In genomic region chr20:59163641-59164530, GRCh38 we compare ENCODE assay signal across 11 cellular contexts. TPM values are rescaled to one million over a fixed set of nuclear protein-coding genes. Genes with fewer than 3 reads are reported as not detected.
DNase-seq lines count a peak whose midpoint lies in the region; ATAC-seq and TF ChIP-seq lines count a peak whose summit lies in the region.
"Had no signal": no experiment of that assay in that cellular context is flagged by ENCODE, and none has a peak within 500 bp of the region (broad histone marks: within the 10 kb centered on the region; RNA-seq: fewer than 3 reads in every experiment).

Gene ZNF831, plus strand, starts transcription at chr20:59163821. Its CDS starts 27,199 bp downstream, at chr20:59191020.

- peak within 1 kb of the TSS in 3 of 7 experiments; percentile 2 to 21 (median 17) for H3K4me3 ChIP-seq in skin epidermis
- H3K4me3 ChIP-seq in gastroesophageal sphincter = no peak within 1 kb of the TSS

- no peak within 1 kb of the TSS for H2BK20ac ChIP-seq in H9 (ENCODE audit: low read depth, low read length, poor library complexity, severe bottlenecking)

- ATAC-seq in GM18505 (IDR thresholded peaks at IDR 0.05; ENCODE audit: unreplicated experiment) (no peak), HG03159 (IDR thresholded peaks at IDR 0.05; ENCODE audit: unreplicated experiment) (peak; percentile 49), HG03039 (IDR thresholded peaks at IDR 0.05; ENCODE audit: unreplicated experiment) (no peak), gastroesophageal sphincter (no peak), HG03442 (IDR thresholded peaks at IDR 0.05; ENCODE audit: unreplicated experiment) (no peak)

- intact Hi-C loops in activated CD4-positive, alpha-beta memory T cell treated with anti-CD3 and anti-CD28 coated beads for 36 hours (cut with micrococcal nuclease) = loop anchor here (2.0 to 10.0 kb wide), 5 partner anchors 43 to 1769 kb away; partner anchors contain the start of genes PRELID3B and RBM38

- no peak within 1 kb of the TSS for H2BK15ac ChIP-seq in H9 (ENCODE audit: low read depth, low read length)

- H3K4me1 Mint-ChIP-seq in activated CD4-positive, alpha-beta memory T cell treated with anti-CD3 and anti-CD28 coated beads for 36 hours (ENCODE audit: low read depth) = peaks cover 78% of the 10 kb centered on the region
- H3K4me1 Mint-ChIP-seq in H9 = no peaks in the 10 kb centered on the region

- no peak within 1 kb of the TSS for H3K4me2 ChIP-seq in H9 (ENCODE audit: insufficient read depth, insufficient read length, low read length)

- H3K4ac ChIP-seq in H9 (ENCODE audit: low read depth, low read length) = no peak within 1 kb of the TSS

- H4K5ac ChIP-seq in H9 (ENCODE audit: insufficient read length, low read depth, low read length) = no peak within 1 kb of the TSS

- no peaks in the 10 kb centered on the region for H3K4me1 ChIP-seq in H9 (ENCODE audit: insufficient read depth, low read length)
- H3K4me1 ChIP-seq in gastroesophageal sphincter = no peaks in the 10 kb centered on the region

- H3K27ac ChIP-seq in skin epidermis (peak within 1 kb of the TSS in 17 of 21 experiments; percentile 15 to 93 (median 70)), H9 (ENCODE audit: insufficient read length, low read depth, low read length) (no peak within 1 kb of the TSS), gastroesophageal sphincter (no peak within 1 kb of the TSS)

- H2BK12ac ChIP-seq in H9 (ENCODE audit: insufficient read length, low read depth, low read length) = no peak within 1 kb of the TSS

- no peak within 1 kb of the TSS for H3K18ac ChIP-seq in H9 (ENCODE audit: insufficient read length, low read depth, low read length)

- H3K23me2 ChIP-seq in H9 (ENCODE audit: insufficient read length, low read depth, low read length, poor library complexity, severe bottlenecking) = no peaks in the 10 kb centered on the region

- peak within 1 kb of the TSS; percentile 83 for H3K4me3 Mint-ChIP-seq in activated CD4-positive, alpha-beta memory T cell treated with anti-CD3 and anti-CD28 coated beads for 36 hours
- no peak within 1 kb of the TSS for H3K4me3 Mint-ChIP-seq in H9

- no CpG with 5 or more reads among the region's 10 CpGs for WGBS in H9 (ENCODE audit: extremely low coverage, insufficient read length, low lambda C conversion rate)
- 69 to 74% methylated on average over 6 to 8 of the region's 10 CpGs for WGBS in gastroesophageal sphincter (ENCODE audit: low coverage in 1 of 2), 2 donors

- H4K91ac ChIP-seq in H9 (ENCODE audit: insufficient read length, low read depth, low read length) = no peak within 1 kb of the TSS

- no peaks in the 10 kb centered on the region for H3K9me3 Mint-ChIP-seq in activated CD4-positive, alpha-beta memory T cell treated with anti-CD3 and anti-CD28 coated beads for 36 hours
- no peaks in the 10 kb centered on the region for H3K9me3 Mint-ChIP-seq in H9

- H4K20me1 ChIP-seq in H9 (ENCODE audit: control insufficient read depth, insufficient read depth, insufficient read length) = no peaks in the 10 kb centered on the region

- peaks cover 7% of the 10 kb centered on the region for H3K36me3 Mint-ChIP-seq in activated CD4-positive, alpha-beta memory T cell treated with anti-CD3 and anti-CD28 coated beads for 36 hours
- no peaks in the 10 kb centered on the region; a peak in 1 of 7 replicates for H3K36me3 Mint-ChIP-seq in H9 (ENCODE audit: insufficient read depth in 1 of 3, low read depth in 3 of 3)

- no peak within 1 kb of the TSS for H3K23ac ChIP-seq in H9 (ENCODE audit: insufficient read length, low read depth, low read length)

- POLR2A ChIA-PET in activated CD4-positive, alpha-beta memory T cell treated with anti-CD3 and anti-CD28 coated beads for 36 hours (lab: Charles Lee) = interaction anchor here (0.6 to 3.4 kb wide), 11 partner anchors 9 to 1771 kb away, joined by 3 to 97 read pairs (median 5); partner anchors contain the start of gene ATP5F1E

- no peak within 1 kb of the TSS for H3K14ac ChIP-seq in H9 (ENCODE audit: insufficient read depth, low read length)

- no peak within 1 kb of the TSS for H4K8ac ChIP-seq in H9 (replicated peaks; ENCODE audit: insufficient read length, low read depth, low read length)

- no peaks in the 10 kb centered on the region for H3K9me3 ChIP-seq in H9 (ENCODE audit: control insufficient read depth, low read depth, low read length)
- H3K9me3 ChIP-seq in gastroesophageal sphincter = peaks cover 0 to 5% (median 0%) of the 10 kb centered on the region in 3 donors

- H2AK5ac ChIP-seq in H9 (ENCODE audit: insufficient read length, low read length) = no peak within 1 kb of the TSS

- H3K9ac ChIP-seq in H9 (ENCODE audit: extremely low read depth, insufficient read length, low read length) = no peak within 1 kb of the TSS

- no peaks in the 10 kb centered on the region for H3K27me3 Mint-ChIP-seq in activated CD4-positive, alpha-beta memory T cell treated with anti-CD3 and anti-CD28 coated beads for 36 hours
- H3K27me3 Mint-ChIP-seq in H9 (ENCODE audit: low read depth) = peaks cover 19% of the 10 kb centered on the region

- H2AFZ ChIP-seq in H9 (ENCODE audit: low read length) = no peak within 1 kb of the TSS

- H3K56ac ChIP-seq in H9 (ENCODE audit: insufficient read length, low read depth, low read length) = no peak within 1 kb of the TSS

- H3K79me2 ChIP-seq in H9 (ENCODE audit: insufficient read depth, low read length) = no peaks in the 10 kb centered on the region

- no peak for TF ChIP-seq EP300 in gastroesophageal sphincter (IDR thresholded peaks at IDR 0.05)

- H3K27ac Mint-ChIP-seq in activated CD4-positive, alpha-beta memory T cell treated with anti-CD3 and anti-CD28 coated beads for 36 hours = peak within 1 kb of the TSS; percentile 96
- H3K27ac Mint-ChIP-seq in H9 = no peak within 1 kb of the TSS

- H2BK5ac ChIP-seq in H9 (ENCODE audit: insufficient read length, low read length) = no peak within 1 kb of the TSS

- peak; percentile 27 for TF ChIP-seq POLR2A in GM18505 (IDR thresholded peaks at IDR 0.05; ENCODE audit: borderline replicate concordance, extremely low read depth, insufficient read depth, insufficient read length)
- no peak for TF ChIP-seq POLR2A in gastroesophageal sphincter (IDR thresholded peaks at IDR 0.05)

- no peaks in the 10 kb centered on the region for H3K36me3 ChIP-seq in gastroesophageal sphincter

- H2BK120ac ChIP-seq in H9 (ENCODE audit: low read depth, low read length, poor library complexity, severe bottlenecking) = no peak within 1 kb of the TSS

- H3T11ph ChIP-seq in H9 (ENCODE audit: low read length) = no peak within 1 kb of the TSS

- H3K27me3 ChIP-seq in H9 (ENCODE audit: insufficient read depth, low read length) (no peaks in the 10 kb centered on the region), gastroesophageal sphincter (peaks cover 30% of the 10 kb centered on the region)

- CTCF ChIA-PET in activated CD4-positive, alpha-beta memory T cell treated with anti-CD3 and anti-CD28 coated beads for 36 hours (lab: Charles Lee) = interaction anchor here (0.9 to 6.1 kb wide), 7 partner anchors 11 to 58 kb away, joined by 3 to 33 read pairs (median 15); no protein-coding TSS in a partner anchor

- TF ChIP-seq CTCF in H9 (conservative IDR thresholded peaks at IDR 0.05) (no peak), gastroesophageal sphincter (IDR thresholded peaks at IDR 0.05) (no peak)

- DNase-seq in activated CD4-positive, alpha-beta memory T cell treated with anti-CD3 and anti-CD28 coated beads for 36 hours = peak; percentile 60
- DNase-seq in H9 = no peak
- DNase-seq: NCI-H2081 had no signal

- H3K79me1 ChIP-seq in H9 (ENCODE audit: insufficient read depth, low read depth, low read length, poor library complexity, severe bottlenecking) = no peaks in the 10 kb centered on the region

RNA-seq across cellular contexts. Expression of gene ZNF831, which starts in this region (rescaled TPM):
- 1 to 10 TPM; 7.6 to 9.4 TPM for total RNA-seq in activated CD4-positive, alpha-beta memory T cell treated with anti-CD3 and anti-CD28 coated beads for 36 hours
- total RNA-seq in H9 (2021) = not detected in 2 replicates
- total RNA-seq in gastroesophageal sphincter = 1 to 10 TPM in 1 of 4 donors, under 1 TPM in 3; 0.15 to 1.2 (median 0.37) TPM
- total RNA-seq: astrocyte, fibroblast of villous mesenchyme had no signal

Comparison
In these comparisons a context has a peak if more than half of its experiments do, and no peak if none do; other contexts are left out.
1. H3K27ac ChIP-seq: peak in skin epidermis (17 of 21); none in H9 (single experiment) and gastroesophageal sphincter (0 of 4).